Comparison of ENCODE assay signal across 8 cellular contexts in genomic region chr13:41061075-41061913, GRCh38. TPM values are rescaled to one million over a fixed set of nuclear protein-coding genes. Genes with fewer than 3 reads are reported as not detected.
A peak's percentile ranks its signal among the peaks of the same experiment; 100 is the strongest.
DNase-seq lines count a peak whose midpoint lies in the region; ATAC-seq and TF ChIP-seq lines count a peak whose summit lies in the region.

Gene WBP4, plus strand, starts transcription at chr13:41061509. Its CDS starts 165 bp downstream, at chr13:41061674.

- ATAC-seq in HG03432 (IDR thresholded peaks at IDR 0.05; ENCODE audit: unreplicated experiment) (peak; percentile 70), left colon (peak; percentile 77)

- intact Hi-C loops in left colon (cut with DNase I, micrococcal nuclease), result no loop called here

- peak; percentile 84 for TF ChIP-seq POLR2A in GM19193 (IDR thresholded peaks at IDR 0.05; ENCODE audit: extremely low read depth, insufficient read depth, insufficient read length)

- POLR2A ChIA-PET in BJ (lab: Charles Lee), result interaction anchor here (0.7 kb wide), 1 partner anchor 303 kb away, joined by 3 read pairs; no protein-coding TSS in a partner anchor

- peak within 1 kb of the TSS; percentile 80 for H3K4me3 ChIP-seq in BJ (ENCODE audit: low read depth, low read length)

- H3K27ac ChIP-seq in cingulate gyrus (ENCODE audit: low read depth, low read length), result peak within 1 kb of the TSS; percentile 98

- H3K27me3 ChIP-seq in BJ (ENCODE audit: control insufficient read depth, insufficient read depth, low read length), result no peaks in the 10 kb centered on the region

- CTCF ChIA-PET in BJ (lab: Yijun Ruan, JAX), result interaction anchor here (0.5 to 0.8 kb wide), 2 partner anchors 76 to 378 kb away, joined by 4 to 5 read pairs; no protein-coding TSS in a partner anchor

- DNase-seq in BJ (ENCODE audit: low read depth) (peak; percentile 55), NCI-H510A (lab: John Stamatoyannopoulos, UW) (peak; percentile 38), left colon (peak; percentile 94 to 96)
- DNase-seq in activated CD4-positive, alpha-beta T cell treated with anti-CD3 and anti-CD28 coated beads for 4 hours, result peak; percentile 86 to 91
- peak; percentile 74 to 82 for DNase-seq in stimulated activated CD4-positive, alpha-beta T cell treated with anti-CD3 and anti-CD28 coated beads, Interleukin-1b, Interleukin-23, amount 100 ng/mL, for 4 hours (ENCODE audit: low read depth in 2 of 2)

- peak; percentile 43 for TF ChIP-seq CTCF in BJ (IDR thresholded peaks at IDR 0.05; ENCODE audit: insufficient read depth, low read depth, low read length)

- no peaks in the 10 kb centered on the region for H3K36me3 ChIP-seq in BJ (ENCODE audit: control insufficient read depth, insufficient read depth, low read length)

RNA-seq across cellular contexts. Expression of gene WBP4, which starts in this region (rescaled TPM):
- polyA plus RNA-seq in BJ (2011; rRNA removed), result 4.9 and 10.6 TPM in 2 replicates
- polyA minus RNA-seq in BJ (2011; rRNA and poly(A)+ RNA removed), result 2.2 and 2.4 TPM in 2 replicates
- total RNA-seq in left colon, result 1 to 10 TPM; 7.1 to 7.5 TPM

Comparison
In these comparisons a context has a peak if more than half of its experiments do, and no peak if none do; other contexts are left out.
1. Peak in every context shown above with its lines: DNase-seq, ATAC-seq, H3K4me3 ChIP-seq and H3K27ac ChIP-seq.
2. DNase-seq: peak in every context shown above with its lines; median percentile 95 in left colon; 88 in activated CD4-positive, alpha-beta T cell treated with anti-CD3 and anti-CD28 coated beads for 4 hours; 78 in stimulated activated CD4-positive, alpha-beta T cell treated with anti-CD3 and anti-CD28 coated beads, Interleukin-1b, Interleukin-23, amount 100 ng/mL, for 4 hours; 55 in BJ; 38 in NCI-H510A.